8 cellular contexts compared by ENCODE assay signal in the genomic region with DNA sequence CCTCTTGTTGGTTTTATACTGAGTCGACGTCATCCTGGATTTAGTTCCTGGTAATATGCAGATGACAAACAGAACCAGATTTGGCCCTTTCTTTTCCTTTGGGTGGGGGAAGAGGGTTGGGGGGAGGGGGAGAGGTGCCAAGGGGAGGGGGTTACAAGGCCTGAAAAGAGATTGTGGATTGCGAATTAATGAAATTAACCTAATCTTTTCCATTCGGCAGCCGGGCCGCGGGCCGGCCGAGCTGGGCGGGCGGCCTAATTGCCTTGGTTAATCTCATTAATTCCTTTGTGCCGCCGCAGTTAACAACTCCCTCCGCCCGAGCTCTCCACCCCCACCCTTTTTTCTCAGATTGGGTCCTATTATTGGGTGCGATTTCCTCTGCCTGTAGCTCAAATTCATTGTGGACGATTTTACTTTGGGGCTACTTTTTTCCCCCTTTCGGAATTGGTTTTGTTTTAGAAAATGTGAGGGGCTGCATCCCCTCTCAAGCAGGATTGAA. TPM values are rescaled to one million over a fixed set of nuclear protein-coding genes. Genes with fewer than 3 reads are reported as not detected.
DNase-seq lines count a peak whose midpoint lies in the region; ATAC-seq and TF ChIP-seq lines count a peak whose summit lies in the region.

No MANE protein-coding gene starts in this region.

- H3K36me3 ChIP-seq in ascending aorta: no peaks in the 10 kb centered on the region
- no peaks in the 10 kb centered on the region for H3K36me3 ChIP-seq in kidney epithelial cell (ENCODE audit: control insufficient read depth, insufficient read depth, low read length)
- no peaks in the 10 kb centered on the region for H3K36me3 ChIP-seq in stomach smooth muscle (ENCODE audit: control insufficient read depth in 2 of 2, insufficient read depth in 2 of 2, low read length in 2 of 2)

- H3K9me3 Mint-ChIP-seq in T-helper 2 cell treated with Interferon-gamma antibody and Interleukin-4, amounts not matched to agents 5 μg/mL and 100 μg/mL, for 36 hours: no peaks in the 10 kb centered on the region

- no peak overlapping the region for H3K9ac ChIP-seq in stomach smooth muscle (ENCODE audit: low read length in 2 of 2)

- intact Hi-C loops in ascending aorta (cut with DNase I): no loop called here

- TF ChIP-seq CTCF in ascending aorta (IDR thresholded peaks at IDR 0.05): no peak
- TF ChIP-seq CTCF in kidney epithelial cell (IDR thresholded peaks at IDR 0.05; ENCODE audit: insufficient read depth, low read length, poor library complexity, severe bottlenecking): no peak

- no peak overlapping the region for H3K27ac ChIP-seq in ascending aorta
- no peak overlapping the region for H3K27ac ChIP-seq in stomach smooth muscle (ENCODE audit: low read length)

- H3K27ac Mint-ChIP-seq in T-helper 2 cell treated with Interferon-gamma antibody and Interleukin-4, amounts not matched to agents 5 μg/mL and 100 μg/mL, for 36 hours: peak overlapping the region; percentile 31

- H3K4me1 ChIP-seq in ascending aorta (peaks cover 0 to 4% of the 10 kb centered on the region in 2 donors), stomach smooth muscle (ENCODE audit: control insufficient read depth, insufficient read depth, low read length) (peaks cover 20% of the 10 kb centered on the region)

- H3K4me3 Mint-ChIP-seq in T-helper 2 cell treated with Interferon-gamma antibody and Interleukin-4, amounts not matched to agents 5 μg/mL and 100 μg/mL, for 36 hours: peak overlapping the region; percentile 50

- peaks cover 8% of the 10 kb centered on the region for H3K4me1 Mint-ChIP-seq in T-helper 2 cell treated with Interferon-gamma antibody and Interleukin-4, amounts not matched to agents 5 μg/mL and 100 μg/mL, for 36 hours (ENCODE audit: low read depth)

- H3K9me3 ChIP-seq in ascending aorta (no peaks in the 10 kb centered on the region), stomach smooth muscle (ENCODE audit: control insufficient read depth in 2 of 2, low read length in 2 of 2) (no peaks in the 10 kb centered on the region)

- H3K4me3 ChIP-seq in ascending aorta (peak overlapping the region; percentile 54 to 83), kidney epithelial cell (ENCODE audit: low read depth, low read length) (peak overlapping the region; percentile 30), stomach smooth muscle (ENCODE audit: low read length in 2 of 2) (peak overlapping the region; percentile 29 to 66)

- H3K27me3 ChIP-seq in ascending aorta (peaks cover 31% of the 10 kb centered on the region), kidney epithelial cell (ENCODE audit: control insufficient read depth, insufficient read depth, low read length) (peaks cover 91% of the 10 kb centered on the region), stomach smooth muscle (ENCODE audit: control insufficient read depth in 1 of 2, insufficient read depth in 2 of 2, low read length in 2 of 2) (peaks cover 85 to 95% of the 10 kb centered on the region in 2 donors)

- DNase-seq in T-helper 2 cell treated with Interferon-gamma antibody and Interleukin-4, amounts not matched to agents 5 μg/mL and 100 μg/mL, for 36 hours (ENCODE audit: low spot score): no peak
- no peak for DNase-seq in T-helper 2 cell
- DNase-seq in ascending aorta (ENCODE audit: low spot score in 2 of 2): no peak
- no peak for DNase-seq in kidney epithelial cell (ENCODE audit: low read depth)
- DNase-seq in midbrain (lab: John Stamatoyannopoulos, UW): no peak
- no peak for DNase-seq in amniotic stem cell (lab: John Stamatoyannopoulos, UW)

- peaks cover 89% of the 10 kb centered on the region for H3K27me3 Mint-ChIP-seq in T-helper 2 cell treated with Interferon-gamma antibody and Interleukin-4, amounts not matched to agents 5 μg/mL and 100 μg/mL, for 36 hours (ENCODE audit: low read depth)

- H3K36me3 Mint-ChIP-seq in T-helper 2 cell treated with Interferon-gamma antibody and Interleukin-4, amounts not matched to agents 5 μg/mL and 100 μg/mL, for 36 hours (ENCODE audit: low read depth): peaks cover 7% of the 10 kb centered on the region

- no peak for ATAC-seq in HG02973 (IDR thresholded peaks at IDR 0.05; ENCODE audit: unreplicated experiment)

RNA-seq across cellular contexts. Expression of gene GSC, which starts 0.4 kb away (rescaled TPM):
- total RNA-seq in ascending aorta: not detected
- total RNA-seq in kidney epithelial cell: not detected in 2 replicates
